In the genomic region with DNA sequence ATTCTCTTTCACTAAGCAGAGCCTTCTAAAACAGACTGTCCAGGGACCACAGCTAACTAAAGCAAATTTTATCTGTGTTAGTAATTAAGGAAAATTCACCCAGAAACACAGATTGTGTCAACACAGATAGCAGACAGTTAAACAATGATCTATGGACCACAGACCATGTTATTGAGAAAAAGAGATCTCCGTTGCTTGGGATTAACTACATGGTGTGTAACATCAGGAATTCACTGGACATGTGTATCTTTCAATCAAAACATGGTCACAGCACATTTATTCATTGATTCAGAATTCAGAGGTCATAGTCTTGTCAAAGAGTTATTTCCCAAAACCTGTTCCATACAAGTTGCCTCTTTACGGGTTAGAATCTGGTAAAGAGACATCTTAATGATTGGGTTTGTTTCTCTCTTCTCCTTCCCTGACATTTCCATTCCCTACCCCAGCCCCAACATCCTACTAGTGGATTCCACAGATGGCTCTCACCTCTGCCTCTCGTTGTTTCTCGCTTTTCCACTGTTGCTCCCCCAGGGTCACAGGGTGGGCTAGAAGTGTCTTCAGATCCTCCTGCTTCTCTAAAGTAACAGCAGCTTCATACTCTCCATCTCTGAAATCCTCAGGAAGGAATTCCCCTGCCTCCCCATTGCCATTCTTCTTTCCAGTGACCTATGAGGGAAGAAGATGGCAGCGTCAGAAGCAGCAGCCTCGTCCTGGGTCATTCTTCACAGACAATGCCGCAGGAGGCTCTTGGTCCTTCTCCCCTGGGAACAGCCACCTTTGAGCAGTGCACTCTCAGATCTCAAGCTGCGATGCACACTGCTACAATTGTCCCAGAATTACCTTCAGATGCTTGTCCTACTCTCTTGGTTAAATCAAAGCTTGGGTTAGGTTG, we compare ENCODE assay signal across 1 cellular context.
A peak's percentile ranks its signal among the peaks of the same experiment; 100 is the strongest.
TF ChIP-seq lines count a peak whose summit lies in the region.

No MANE protein-coding gene starts in this region.

TF ChIP-seq in HepG2, 621 proteins besides CTCF, POLR2A, EP300 and RAD21:
- TF ChIP-seq ZNF775 (CRISPR knock-in tag; IDR thresholded peaks at IDR 0.05; ENCODE audit: borderline replicate concordance) (no peak), HHEX (CRISPR knock-in tag; IDR thresholded peaks at IDR 0.05) (no peak), RARA (CRISPR knock-in tag; IDR thresholded peaks at IDR 0.05) (0 out of 2 replicates have a peak, but pooled peaks have one; percentile 14), PRPF4 (IDR thresholded peaks at IDR 0.05; ENCODE audit: low read depth, low read length, poor library complexity, severe bottlenecking) (no peak), ZFP36L2 (CRISPR knock-in tag; IDR thresholded peaks at IDR 0.05) (no peak), ZFP90 (CRISPR knock-in tag; IDR thresholded peaks at IDR 0.05; ENCODE audit: borderline replicate concordance) (no peak), ARNTL (CRISPR knock-in tag; IDR thresholded peaks at IDR 0.05) (no peak), ZSCAN12 (CRISPR knock-in tag; IDR thresholded peaks at IDR 0.05) (no peak), ZNF354B (CRISPR knock-in tag; IDR thresholded peaks at IDR 0.05) (no peak), HMGA1 (CRISPR knock-in tag; conservative IDR thresholded peaks at IDR 0.05) (no peak), RFX1 (IDR thresholded peaks at IDR 0.05) (no peak), CENPX (CRISPR knock-in tag; IDR thresholded peaks at IDR 0.05) (no peak), TEAD2 (CRISPR knock-in tag; IDR thresholded peaks at IDR 0.05) (no peak), ZNF547 (CRISPR knock-in tag; IDR thresholded peaks at IDR 0.05) (no peak), TP53 (CRISPR knock-in tag; conservative IDR thresholded peaks at IDR 0.05) (no peak), CREM (IDR thresholded peaks at IDR 0.05) (no peak), CREM (CRISPR knock-in tag; IDR thresholded peaks at IDR 0.05) (no peak), NBN (conservative IDR thresholded peaks at IDR 0.05) (no peak), HNF4A (CRISPR knock-in tag; IDR thresholded peaks at IDR 0.05) (peak; percentile 59), ETV5 (CRISPR knock-in tag; IDR thresholded peaks at IDR 0.05; ENCODE audit: borderline replicate concordance) (no peak), ZNF816 (CRISPR knock-in tag; IDR thresholded peaks at IDR 0.05; ENCODE audit: borderline replicate concordance) (no peak), KLF12 (CRISPR knock-in tag; IDR thresholded peaks at IDR 0.05; ENCODE audit: borderline replicate concordance) (no peak), ZNF335 (CRISPR knock-in tag; IDR thresholded peaks at IDR 0.05) (no peak), GATAD2A (CRISPR knock-in tag; IDR thresholded peaks at IDR 0.05) (0 out of 2 replicates have a peak, but pooled peaks have one; percentile 12), BHLHE40 (IDR thresholded peaks at IDR 0.05; ENCODE audit: low read length) (no peak), ZFP37 (CRISPR knock-in tag; IDR thresholded peaks at IDR 0.05; ENCODE audit: borderline replicate concordance) (no peak), ZNF234 (CRISPR knock-in tag; conservative IDR thresholded peaks at IDR 0.05) (no peak), SIX4 (CRISPR knock-in tag; IDR thresholded peaks at IDR 0.05) (no peak), ZBTB38 (CRISPR knock-in tag; IDR thresholded peaks at IDR 0.05) (0 out of 2 replicates have a peak, but pooled peaks have one; percentile 24), ZNF598 (CRISPR knock-in tag; IDR thresholded peaks at IDR 0.05; ENCODE audit: borderline replicate concordance) (no peak), FOXA3 (CRISPR knock-in tag; IDR thresholded peaks at IDR 0.05) (peak; percentile 44), ZNF17 (CRISPR knock-in tag; IDR thresholded peaks at IDR 0.05) (no peak), MAF1 (CRISPR knock-in tag; IDR thresholded peaks at IDR 0.05; ENCODE audit: borderline replicate concordance) (no peak), CCDC6 (CRISPR knock-in tag; IDR thresholded peaks at IDR 0.05) (no peak), CEBPG (CRISPR knock-in tag; IDR thresholded peaks at IDR 0.05) (no peak)
- TF ChIP-seq, protein P1, sequence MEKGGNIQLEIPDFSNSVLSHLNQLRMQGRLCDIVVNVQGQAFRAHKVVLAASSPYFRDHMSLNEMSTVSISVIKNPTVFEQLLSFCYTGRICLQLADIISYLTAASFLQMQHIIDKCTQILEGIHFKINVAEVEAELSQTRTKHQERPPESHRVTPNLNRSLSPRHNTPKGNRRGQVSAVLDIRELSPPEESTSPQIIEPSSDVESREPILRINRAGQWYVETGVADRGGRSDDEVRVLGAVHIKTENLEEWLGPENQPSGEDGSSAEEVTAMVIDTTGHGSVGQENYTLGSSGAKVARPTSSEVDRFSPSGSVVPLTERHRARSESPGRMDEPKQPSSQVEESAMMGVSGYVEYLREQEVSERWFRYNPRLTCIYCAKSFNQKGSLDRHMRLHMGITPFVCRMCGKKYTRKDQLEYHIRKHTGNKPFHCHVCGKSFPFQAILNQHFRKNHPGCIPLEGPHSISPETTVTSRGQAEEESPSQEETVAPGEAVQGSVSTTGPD (CRISPR knock-in tag; IDR thresholded peaks at IDR 0.05) = no peak
- TF ChIP-seq, protein P2, sequence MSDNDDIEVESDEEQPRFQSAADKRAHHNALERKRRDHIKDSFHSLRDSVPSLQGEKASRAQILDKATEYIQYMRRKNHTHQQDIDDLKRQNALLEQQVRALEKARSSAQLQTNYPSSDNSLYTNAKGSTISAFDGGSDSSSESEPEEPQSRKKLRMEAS (IDR thresholded peaks at IDR 0.05) = no peak
- TF ChIP-seq, protein P3, sequence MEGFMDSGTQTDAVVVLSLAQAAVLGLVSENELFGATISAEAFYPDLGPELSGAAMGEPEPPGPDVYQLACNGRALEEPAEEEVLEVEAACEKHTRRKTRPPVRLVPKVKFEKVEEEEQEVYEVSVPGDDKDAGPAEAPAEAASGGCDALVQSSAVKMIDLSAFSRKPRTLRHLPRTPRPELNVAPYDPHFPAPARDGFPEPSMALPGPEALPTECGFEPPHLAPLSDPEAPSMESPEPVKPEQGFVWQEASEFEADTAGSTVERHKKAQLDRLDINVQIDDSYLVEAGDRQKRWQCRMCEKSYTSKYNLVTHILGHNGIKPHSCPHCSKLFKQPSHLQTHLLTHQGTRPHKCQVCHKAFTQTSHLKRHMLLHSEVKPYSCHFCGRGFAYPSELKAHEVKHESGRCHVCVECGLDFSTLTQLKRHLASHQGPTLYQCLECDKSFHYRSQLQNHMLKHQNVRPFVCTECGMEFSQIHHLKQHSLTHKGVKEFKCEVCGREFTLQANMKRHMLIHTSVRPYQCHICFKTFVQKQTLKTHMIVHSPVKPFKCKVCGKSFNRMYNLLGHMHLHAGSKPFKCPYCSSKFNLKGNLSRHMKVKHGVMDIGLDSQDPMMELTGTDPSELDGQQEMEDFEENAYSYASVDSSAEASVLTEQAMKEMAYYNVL (CRISPR knock-in tag; IDR thresholded peaks at IDR 0.05; ENCODE audit: borderline replicate concordance) = no peak
- TF ChIP-seq, protein P4, sequence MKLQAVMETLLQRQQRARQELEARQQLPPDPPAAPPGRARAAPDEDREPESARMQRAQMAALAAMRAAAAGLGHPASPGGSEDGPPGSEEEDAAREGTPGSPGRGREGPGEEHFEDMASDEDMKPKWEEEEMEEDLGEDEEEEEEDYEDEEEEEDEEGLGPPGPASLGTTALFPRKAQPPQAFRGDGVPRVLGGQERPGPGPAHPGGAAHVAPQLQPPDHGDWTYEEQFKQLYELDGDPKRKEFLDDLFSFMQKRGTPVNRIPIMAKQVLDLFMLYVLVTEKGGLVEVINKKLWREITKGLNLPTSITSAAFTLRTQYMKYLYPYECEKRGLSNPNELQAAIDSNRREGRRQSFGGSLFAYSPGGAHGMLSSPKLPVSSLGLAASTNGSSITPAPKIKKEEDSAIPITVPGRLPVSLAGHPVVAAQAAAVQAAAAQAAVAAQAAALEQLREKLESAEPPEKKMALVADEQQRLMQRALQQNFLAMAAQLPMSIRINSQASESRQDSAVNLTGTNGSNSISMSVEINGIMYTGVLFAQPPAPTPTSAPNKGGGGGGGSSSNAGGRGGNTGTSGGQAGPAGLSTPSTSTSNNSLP (IDR thresholded peaks at IDR 0.05; ENCODE audit: low read depth, low read length) = peak; percentile 68; the same call in 1 of the 2 replicates
- TF ChIP-seq, protein P5, sequence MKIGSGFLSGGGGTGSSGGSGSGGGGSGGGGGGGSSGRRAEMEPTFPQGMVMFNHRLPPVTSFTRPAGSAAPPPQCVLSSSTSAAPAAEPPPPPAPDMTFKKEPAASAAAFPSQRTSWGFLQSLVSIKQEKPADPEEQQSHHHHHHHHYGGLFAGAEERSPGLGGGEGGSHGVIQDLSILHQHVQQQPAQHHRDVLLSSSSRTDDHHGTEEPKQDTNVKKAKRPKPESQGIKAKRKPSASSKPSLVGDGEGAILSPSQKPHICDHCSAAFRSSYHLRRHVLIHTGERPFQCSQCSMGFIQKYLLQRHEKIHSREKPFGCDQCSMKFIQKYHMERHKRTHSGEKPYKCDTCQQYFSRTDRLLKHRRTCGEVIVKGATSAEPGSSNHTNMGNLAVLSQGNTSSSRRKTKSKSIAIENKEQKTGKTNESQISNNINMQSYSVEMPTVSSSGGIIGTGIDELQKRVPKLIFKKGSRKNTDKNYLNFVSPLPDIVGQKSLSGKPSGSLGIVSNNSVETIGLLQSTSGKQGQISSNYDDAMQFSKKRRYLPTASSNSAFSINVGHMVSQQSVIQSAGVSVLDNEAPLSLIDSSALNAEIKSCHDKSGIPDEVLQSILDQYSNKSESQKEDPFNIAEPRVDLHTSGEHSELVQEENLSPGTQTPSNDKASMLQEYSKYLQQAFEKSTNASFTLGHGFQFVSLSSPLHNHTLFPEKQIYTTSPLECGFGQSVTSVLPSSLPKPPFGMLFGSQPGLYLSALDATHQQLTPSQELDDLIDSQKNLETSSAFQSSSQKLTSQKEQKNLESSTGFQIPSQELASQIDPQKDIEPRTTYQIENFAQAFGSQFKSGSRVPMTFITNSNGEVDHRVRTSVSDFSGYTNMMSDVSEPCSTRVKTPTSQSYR (CRISPR knock-in tag; IDR thresholded peaks at IDR 0.05; ENCODE audit: borderline replicate concordance) = no peak
- TF ChIP-seq, protein P6, sequence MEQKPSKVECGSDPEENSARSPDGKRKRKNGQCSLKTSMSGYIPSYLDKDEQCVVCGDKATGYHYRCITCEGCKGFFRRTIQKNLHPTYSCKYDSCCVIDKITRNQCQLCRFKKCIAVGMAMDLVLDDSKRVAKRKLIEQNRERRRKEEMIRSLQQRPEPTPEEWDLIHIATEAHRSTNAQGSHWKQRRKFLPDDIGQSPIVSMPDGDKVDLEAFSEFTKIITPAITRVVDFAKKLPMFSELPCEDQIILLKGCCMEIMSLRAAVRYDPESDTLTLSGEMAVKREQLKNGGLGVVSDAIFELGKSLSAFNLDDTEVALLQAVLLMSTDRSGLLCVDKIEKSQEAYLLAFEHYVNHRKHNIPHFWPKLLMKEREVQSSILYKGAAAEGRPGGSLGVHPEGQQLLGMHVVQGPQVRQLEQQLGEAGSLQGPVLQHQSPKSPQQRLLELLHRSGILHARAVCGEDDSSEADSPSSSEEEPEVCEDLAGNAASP (CRISPR knock-in tag; IDR thresholded peaks at IDR 0.05; ENCODE audit: borderline replicate concordance) = no peak
- TF ChIP-seq, protein P7, sequence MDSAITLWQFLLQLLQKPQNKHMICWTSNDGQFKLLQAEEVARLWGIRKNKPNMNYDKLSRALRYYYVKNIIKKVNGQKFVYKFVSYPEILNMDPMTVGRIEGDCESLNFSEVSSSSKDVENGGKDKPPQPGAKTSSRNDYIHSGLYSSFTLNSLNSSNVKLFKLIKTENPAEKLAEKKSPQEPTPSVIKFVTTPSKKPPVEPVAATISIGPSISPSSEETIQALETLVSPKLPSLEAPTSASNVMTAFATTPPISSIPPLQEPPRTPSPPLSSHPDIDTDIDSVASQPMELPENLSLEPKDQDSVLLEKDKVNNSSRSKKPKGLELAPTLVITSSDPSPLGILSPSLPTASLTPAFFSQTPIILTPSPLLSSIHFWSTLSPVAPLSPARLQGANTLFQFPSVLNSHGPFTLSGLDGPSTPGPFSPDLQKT (CRISPR knock-in tag; IDR thresholded peaks at IDR 0.05; ENCODE audit: borderline replicate concordance) = no peak
- TF ChIP-seq, protein P8, sequence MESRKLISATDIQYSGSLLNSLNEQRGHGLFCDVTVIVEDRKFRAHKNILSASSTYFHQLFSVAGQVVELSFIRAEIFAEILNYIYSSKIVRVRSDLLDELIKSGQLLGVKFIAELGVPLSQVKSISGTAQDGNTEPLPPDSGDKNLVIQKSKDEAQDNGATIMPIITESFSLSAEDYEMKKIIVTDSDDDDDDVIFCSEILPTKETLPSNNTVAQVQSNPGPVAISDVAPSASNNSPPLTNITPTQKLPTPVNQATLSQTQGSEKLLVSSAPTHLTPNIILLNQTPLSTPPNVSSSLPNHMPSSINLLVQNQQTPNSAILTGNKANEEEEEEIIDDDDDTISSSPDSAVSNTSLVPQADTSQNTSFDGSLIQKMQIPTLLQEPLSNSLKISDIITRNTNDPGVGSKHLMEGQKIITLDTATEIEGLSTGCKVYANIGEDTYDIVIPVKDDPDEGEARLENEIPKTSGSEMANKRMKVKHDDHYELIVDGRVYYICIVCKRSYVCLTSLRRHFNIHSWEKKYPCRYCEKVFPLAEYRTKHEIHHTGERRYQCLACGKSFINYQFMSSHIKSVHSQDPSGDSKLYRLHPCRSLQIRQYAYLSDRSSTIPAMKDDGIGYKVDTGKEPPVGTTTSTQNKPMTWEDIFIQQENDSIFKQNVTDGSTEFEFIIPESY (CRISPR knock-in tag; IDR thresholded peaks at IDR 0.05) = no peak
- TF ChIP-seq, protein P9, sequence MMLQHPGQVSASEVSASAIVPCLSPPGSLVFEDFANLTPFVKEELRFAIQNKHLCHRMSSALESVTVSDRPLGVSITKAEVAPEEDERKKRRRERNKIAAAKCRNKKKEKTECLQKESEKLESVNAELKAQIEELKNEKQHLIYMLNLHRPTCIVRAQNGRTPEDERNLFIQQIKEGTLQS (CRISPR knock-in tag; IDR thresholded peaks at IDR 0.05) = no peak
- TF ChIP-seq, protein P10, sequence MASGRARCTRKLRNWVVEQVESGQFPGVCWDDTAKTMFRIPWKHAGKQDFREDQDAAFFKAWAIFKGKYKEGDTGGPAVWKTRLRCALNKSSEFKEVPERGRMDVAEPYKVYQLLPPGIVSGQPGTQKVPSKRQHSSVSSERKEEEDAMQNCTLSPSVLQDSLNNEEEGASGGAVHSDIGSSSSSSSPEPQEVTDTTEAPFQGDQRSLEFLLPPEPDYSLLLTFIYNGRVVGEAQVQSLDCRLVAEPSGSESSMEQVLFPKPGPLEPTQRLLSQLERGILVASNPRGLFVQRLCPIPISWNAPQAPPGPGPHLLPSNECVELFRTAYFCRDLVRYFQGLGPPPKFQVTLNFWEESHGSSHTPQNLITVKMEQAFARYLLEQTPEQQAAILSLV (CRISPR knock-in tag; IDR thresholded peaks at IDR 0.05; ENCODE audit: borderline replicate concordance) = no peak
